In the genomic region with DNA sequence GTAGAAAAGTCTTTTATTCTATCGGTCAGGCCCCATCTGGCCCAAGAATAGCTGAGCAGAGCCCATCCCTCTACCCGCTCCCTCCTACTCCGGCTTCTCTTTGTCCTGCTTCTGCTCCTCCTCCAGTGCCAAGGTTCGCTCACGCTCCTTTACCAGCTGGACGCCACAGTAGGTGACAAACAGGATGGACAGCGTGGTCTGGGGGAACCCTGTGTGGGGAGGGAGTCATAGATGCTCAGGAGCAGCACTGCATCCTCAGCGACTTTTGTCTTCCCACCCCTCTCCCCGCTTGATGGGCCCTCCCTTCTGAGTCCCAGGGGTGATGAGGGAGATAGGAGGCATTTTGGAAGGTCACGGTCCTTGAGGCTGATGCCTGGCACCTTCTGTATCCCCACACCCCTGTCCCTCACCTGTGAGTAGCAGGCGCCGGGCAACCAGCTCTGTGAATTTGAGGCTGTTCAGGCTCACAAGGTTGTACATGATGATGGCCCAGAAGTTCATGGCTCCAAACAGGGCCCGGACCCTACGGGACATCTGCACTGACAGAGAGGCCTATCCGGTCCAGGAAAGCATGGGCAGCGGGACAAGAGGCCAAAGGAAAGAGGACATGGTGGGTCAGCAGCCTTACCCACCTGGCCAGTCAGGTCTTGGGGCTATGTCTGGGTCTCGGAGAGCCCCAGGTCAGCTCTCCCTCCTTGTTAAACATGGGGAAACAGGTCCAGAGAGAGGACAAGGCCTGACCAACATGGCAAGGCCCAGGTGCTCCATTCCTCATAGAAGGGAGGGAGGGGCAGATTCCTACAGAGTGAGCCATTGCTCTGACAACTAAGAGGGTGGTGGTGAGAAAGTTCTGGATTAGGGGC, we compare ENCODE assay signal across 33 cellular contexts. TPM values are rescaled to one million over a fixed set of nuclear protein-coding genes. Genes with fewer than 3 reads are reported as not detected.
DNase-seq lines count a peak whose midpoint lies in the region; ATAC-seq and TF ChIP-seq lines count a peak whose summit lies in the region.
"Had no signal": no experiment of that assay in that cellular context is flagged by ENCODE, and none has a peak within 500 bp of the region (broad histone marks: within the 10 kb centered on the region; RNA-seq: fewer than 3 reads in every experiment).

No MANE protein-coding gene starts in this region.

- no peaks in the 10 kb centered on the region for H3K27me3 ChIP-seq in left ventricle myocardium inferior (ENCODE audit: low read depth)
- H3K27me3 ChIP-seq: breast epithelium had no signal

- TF ChIP-seq CTCF in left ventricle myocardium inferior (IDR thresholded peaks at IDR 0.05; ENCODE audit: borderline replicate concordance): no peak
- TF ChIP-seq CTCF in epithelial cell of esophagus (IDR thresholded peaks at IDR 0.05; ENCODE audit: insufficient read depth, low read depth, low read length, missing control alignments): no peak

- no peaks in the 10 kb centered on the region for H3K36me3 ChIP-seq in left ventricle myocardium inferior
- H3K36me3 ChIP-seq: breast epithelium, neutrophil had no signal

- no peak overlapping the region for H3K4me3 ChIP-seq in left ventricle myocardium inferior
- H3K4me3 ChIP-seq in epithelial cell of esophagus (ENCODE audit: low read length): no peak overlapping the region
- H3K4me3 ChIP-seq: breast epithelium, K562 had no signal

- peaks cover 19% of the 10 kb centered on the region for H3K4me1 ChIP-seq in left ventricle myocardium inferior
- H3K4me1 ChIP-seq: breast epithelium had no signal

- ATAC-seq in left cardiac atrium: no peak
- peak; percentile 13 for ATAC-seq in sciatic nerve
- ATAC-seq in GM19397 (IDR thresholded peaks at IDR 0.05; ENCODE audit: unreplicated experiment): no peak
- no peak for ATAC-seq in GM21529 (IDR thresholded peaks at IDR 0.05; ENCODE audit: unreplicated experiment)
- ATAC-seq: activated CD8-positive, alpha-beta memory T cell treated with anti-CD3 and anti-CD28 coated beads, Interleukin-2, amount 10 ng/mL, durations not matched to agents 7 days and 5 days; K562; stimulated activated effector memory CD8-positive, alpha-beta T cell treated with anti-CD3 and anti-CD28 coated beads, Interleukin-12 subunit alpha, Interleukin-12 subunit beta, amount 100 ng/mL, for 72 hours had no signal

- peak overlapping the region; percentile 23 for H3K27ac ChIP-seq in left ventricle myocardium inferior (replicated peaks)
- H3K27ac ChIP-seq: breast epithelium, neutrophil had no signal

- H3K9me3 ChIP-seq in left ventricle myocardium inferior (replicated peaks): no peaks in the 10 kb centered on the region
- H3K9me3 ChIP-seq: breast epithelium, neutrophil, SK-N-SH had no signal

- intact Hi-C loops in left ventricle myocardium inferior (cut with micrococcal nuclease): no loop called here
- intact Hi-C loops in left cardiac atrium (cut with DNase I): no loop called here
- intact Hi-C loops in sciatic nerve (cut with DNase I): no loop called here

- DNase-seq in left ventricle myocardium inferior: no peak
- no peak for DNase-seq in left cardiac atrium
- DNase-seq in epithelial cell of esophagus (ENCODE audit: low read depth): peak; percentile 52
- DNase-seq in sciatic nerve (ENCODE audit: low spot score): peak; percentile 36
- DNase-seq in stimulated activated CD8-positive, alpha-beta memory T cell treated with anti-CD3 and anti-CD28 coated beads, Interleukin-4, amount 100 ng/mL, for 48 hours: no peak
- DNase-seq: activated CD8-positive, alpha-beta memory T cell treated with anti-CD3 and anti-CD28 coated beads, Interleukin-2, amount 10 ng/mL, durations not matched to agents 7 days and 5 days; AML-193; amniotic stem cell; effector CD8-positive, alpha-beta T cell; glutamatergic neuron; H9; midbrain; naive B cell; NCI-H1092; NCI-H1694 treated with DMSO at 0.1 percent for 48 hours; NCI-H2171 treated with DMSO at 0.1 percent for 48 hours; NCI-H510A; OCI-M1; SK-N-SH; stimulated activated CD4-positive, alpha-beta T cell treated with anti-CD3 and anti-CD28 coated beads, Interleukin-15, amount 100 ng/mL, for 24 hours; stimulated activated CD4-positive, alpha-beta T cell treated with anti-CD3 and anti-CD28 coated beads, Interleukin-4, amount 100 ng/mL, for 4 hours had no signal

RNA-seq across cellular contexts. Expression of a gene that starts 7.6 kb away (rescaled TPM):
- total RNA-seq in left ventricle myocardium inferior: 0.22 TPM
- under 1 TPM in 1 of 2 donors, not detected in 1; 0.86 TPM for total RNA-seq in left cardiac atrium
- 0.13 TPM for total RNA-seq in sciatic nerve
- total RNA-seq: A673; activated CD8-positive, alpha-beta memory T cell treated with anti-CD3 and anti-CD28 coated beads, Interleukin-2, amount 10 ng/mL, durations not matched to agents 7 days and 5 days; breast epithelium; CD4-positive, alpha-beta T cell; epithelial cell of proximal tubule; H9; K562; lower leg skin; progenitor cell of endocrine pancreas; subcutaneous adipose tissue had no signal

RNA-seq across cellular contexts. Expression of a gene that starts 9.7 kb away (rescaled TPM):
- total RNA-seq in left ventricle myocardium inferior (552 TPM), left cardiac atrium (100 to 1,000 TPM; 431 to 706 TPM), sciatic nerve (not detected)
- total RNA-seq: A673; activated CD8-positive, alpha-beta memory T cell treated with anti-CD3 and anti-CD28 coated beads, Interleukin-2, amount 10 ng/mL, durations not matched to agents 7 days and 5 days; CD4-positive, alpha-beta T cell; epithelial cell of proximal tubule; K562; progenitor cell of endocrine pancreas had no signal

RNA-seq across cellular contexts. Expression of a gene that starts 39.4 kb away (rescaled TPM):
- total RNA-seq in left ventricle myocardium inferior: 118 TPM
- 100 to 1,000 TPM in 1 of 2 donors, 10 to 100 TPM in 1; 68.5 to 108 TPM for total RNA-seq in left cardiac atrium
- 48.9 TPM for total RNA-seq in sciatic nerve

Comparison
In these comparisons a context has a peak if more than half of its experiments do, and no peak if none do; other contexts are left out.
1. DNase-seq: peak in epithelial cell of esophagus (single experiment) and sciatic nerve (single experiment); none in left ventricle myocardium inferior (single experiment), left cardiac atrium (single experiment) and stimulated activated CD8-positive, alpha-beta memory T cell treated with anti-CD3 and anti-CD28 coated beads, Interleukin-4, amount 100 ng/mL, for 48 hours (single experiment).
2. RNA of a gene that starts 9.7 kb away (total RNA-seq): 431 to 706 TPM in left cardiac atrium and 552 TPM in left ventricle myocardium inferior (single experiment); not detected in sciatic nerve (single experiment); every median in the first group is over 100 times any median in the second.